In the genomic region with DNA sequence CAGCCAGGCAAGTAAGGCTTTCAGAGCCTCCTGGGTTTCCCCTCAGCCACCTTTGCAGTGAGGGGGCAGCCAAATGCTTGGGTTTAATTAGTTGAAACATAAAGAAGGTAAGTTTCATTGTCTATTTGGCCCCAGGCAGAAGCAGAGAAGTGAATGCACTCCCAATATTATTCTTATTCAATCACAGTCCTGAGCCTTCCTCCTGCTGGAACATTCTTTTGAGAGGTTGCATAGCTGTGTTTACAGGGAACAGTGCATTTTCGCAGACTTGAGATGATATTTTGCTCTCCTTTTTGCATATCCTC, we compare ENCODE assay signal across 12 cellular contexts. TPM values are rescaled to one million over a fixed set of nuclear protein-coding genes. Genes with fewer than 3 reads are reported as not detected.
DNase-seq lines count a peak whose midpoint lies in the region; ATAC-seq and TF ChIP-seq lines count a peak whose summit lies in the region.
"Had no signal": no experiment of that assay in that cellular context is flagged by ENCODE, and none has a peak within 500 bp of the region (broad histone marks: within the 10 kb centered on the region; RNA-seq: fewer than 3 reads in every experiment).

No MANE protein-coding gene starts in this region.

- peak overlapping the region in 1 of 4 donors; percentile 10 for H3K4me3 ChIP-seq in esophagus squamous epithelium
- no peak overlapping the region for H3K4me3 ChIP-seq in BE2C (ENCODE audit: low read depth, low read length)
- H3K4me3 ChIP-seq: heart left ventricle had no signal

- peak overlapping the region; percentile 74 to 89 (median 79) for H3K27ac ChIP-seq in esophagus squamous epithelium

- H3K9me3 ChIP-seq in esophagus squamous epithelium (no peaks in the 10 kb centered on the region), BE2C (no peaks in the 10 kb centered on the region)
- H3K9me3 ChIP-seq: heart left ventricle had no signal

- H3K27me3 ChIP-seq in esophagus squamous epithelium (no peaks in the 10 kb centered on the region), BE2C (no peaks in the 10 kb centered on the region)
- H3K27me3 ChIP-seq: heart left ventricle had no signal

- H3K36me3 ChIP-seq in esophagus squamous epithelium (no peaks in the 10 kb centered on the region), BE2C (no peaks in the 10 kb centered on the region)
- H3K36me3 ChIP-seq: heart left ventricle had no signal

- CTCF ChIA-PET in GM10248 (lab: Yijun Ruan, JAX): interaction anchor here (0.9 to 8.0 kb wide), 12 partner anchors 8 to 245 kb away, joined by 3 to 63 read pairs (median 4); no protein-coding TSS in a partner anchor

- ATAC-seq in GM19397 (IDR thresholded peaks at IDR 0.05; ENCODE audit: unreplicated experiment): peak; percentile 32
- peak; percentile 54 for ATAC-seq in HG03095 (IDR thresholded peaks at IDR 0.05; ENCODE audit: unreplicated experiment)

- 42 to 50% methylated on average over 1 of the region's 1 CpG for WGBS in esophagus squamous epithelium, 2 donors

- intact Hi-C loops in esophagus squamous epithelium (cut with DNase I): no loop called here

- peaks cover 30 to 74% (median 40%) of the 10 kb centered on the region in 3 donors for H3K4me1 ChIP-seq in esophagus squamous epithelium
- H3K4me1 ChIP-seq in BE2C: peaks cover 37% of the 10 kb centered on the region

- TF ChIP-seq CTCF in GM10248 (IDR thresholded peaks at IDR 0.05; ENCODE audit: control extremely low read depth, extremely low read depth, low read depth, missing control alignments): no peak
- TF ChIP-seq CTCF in esophagus squamous epithelium (IDR thresholded peaks at IDR 0.05): no peak
- no peak for TF ChIP-seq CTCF in BE2C (IDR thresholded peaks at IDR 0.05; ENCODE audit: low read depth, low read length)

- DNase-seq in GM10248 (ENCODE audit: extremely low spot score): peak; percentile 64
- no peak for DNase-seq in esophagus squamous epithelium (lab: John Stamatoyannopoulos, UW)
- no peak for DNase-seq in NCI-H128 (lab: John Stamatoyannopoulos, UW; ENCODE audit: unreplicated experiment)
- no peak for DNase-seq in BE2C
- no peak for DNase-seq in inferior parietal cortex (ENCODE audit: extremely low spot score)
- no peak for DNase-seq in OCI-M1 (lab: John Stamatoyannopoulos, UW)
- DNase-seq: amygdala, HCEC 1CT, heart left ventricle, NCI-H1694 treated with DMSO at 0.1 percent for 48 hours had no signal

- POLR2A ChIA-PET in GM10248 (lab: Yijun Ruan, JAX): interaction anchor here (1.8 kb wide), 1 partner anchor 110 kb away, joined by 8 read pairs; the partner anchor contains the start of gene WDR1

- TF ChIP-seq POLR2A in esophagus squamous epithelium (IDR thresholded peaks at IDR 0.05): no peak

RNA-seq across cellular contexts. Expression of gene SLC2A9, which starts 13.9 kb away (rescaled TPM):
- total RNA-seq in esophagus squamous epithelium: 10 to 100 TPM in 2 of 4 donors, 1 to 10 TPM in 2; 8.0 to 18.7 (median 11.5) TPM
- not detected for polyA plus RNA-seq in BE2C (2012; ENCODE audit: insufficient read depth, insufficient read length, low read depth)
